26 cellular contexts compared by ENCODE assay signal in the genomic region with DNA sequence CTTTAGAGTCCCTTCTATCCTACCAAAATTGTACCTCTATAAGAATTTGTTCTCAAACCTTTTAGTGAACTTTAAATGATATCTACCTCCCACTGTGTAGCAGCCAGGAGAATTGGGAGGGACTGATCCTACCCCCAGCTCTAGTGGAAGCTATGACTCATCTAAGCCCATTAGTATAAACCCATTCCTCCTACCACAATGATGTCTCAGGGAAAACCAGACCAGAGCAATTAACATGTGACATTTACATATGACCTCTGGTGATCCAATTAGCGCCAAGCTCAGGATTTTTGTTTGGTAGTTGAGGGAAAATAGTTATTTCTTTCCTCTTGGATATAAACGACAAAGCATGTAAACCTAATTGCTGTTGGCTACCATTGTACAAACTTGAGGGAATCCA.
"Had no signal": no experiment of that assay in that cellular context is flagged by ENCODE, and none has a peak within 500 bp of the region (broad histone marks: within the 10 kb centered on the region; RNA-seq: fewer than 3 reads in every experiment).

No MANE protein-coding gene starts in this region.

- ATAC-seq: activated CD4-positive, CD25-positive, alpha-beta regulatory T cell treated with anti-CD3 and anti-CD28 coated beads, Interleukin-2, amount 50 U/mL, for 24 hours; esophagus mucosa; foreskin keratinocyte; heart left ventricle; left lung; lower lobe of right lung; sciatic nerve; stimulated activated effector memory CD8-positive, alpha-beta T cell treated with anti-CD3 and anti-CD28 coated beads, Interleukin-12 subunit alpha, Interleukin-12 subunit beta, amount 100 ng/mL, for 72 hours; upper lobe of right lung had no signal

- H3K36me3 ChIP-seq: heart left ventricle, left lung, lower lobe of right lung, ovary, stomach, suprapubic skin, tibial artery, upper lobe of right lung, WERI-Rb-1 had no signal

- H3K9me3 ChIP-seq: heart left ventricle, left lung, lower lobe of right lung, ovary, stomach, suprapubic skin, tibial artery, upper lobe of right lung had no signal

- H3K4me1 ChIP-seq: foreskin keratinocyte, heart left ventricle, left lung, lower lobe of right lung, stomach, suprapubic skin, tibial artery, upper lobe of right lung had no signal

- H3K27me3 ChIP-seq: ovary, upper lobe of right lung had no signal

- H3K27ac ChIP-seq: foreskin keratinocyte, heart left ventricle, left lung, lower lobe of right lung, ovary, skin epidermis, stomach, suprapubic skin, tibial artery, upper lobe of right lung, WERI-Rb-1 had no signal

- DNase-seq: activated CD4-positive, alpha-beta T cell treated with anti-CD3 and anti-CD28 coated beads for 48 hours; activated CD4-positive, alpha-beta T cell treated with anti-CD3 and anti-CD28 coated beads, Interleukin-2, amount 50 U/mL, for 48 hours; activated effector memory CD4-positive, alpha-beta T cell treated with Interleukin-2 at 50 U/mL for 16 hours; activated naive CD4-positive, alpha-beta T cell treated with Interleukin-2 at 50 U/mL for 16 hours; amniotic stem cell; caudate nucleus; cortex of kidney; foreskin keratinocyte; heart left ventricle; hypothalamus; left lung; lower lobe of right lung; nephron progenitor cell; ovary; stimulated activated CD4-positive, alpha-beta T cell treated with anti-CD3 and anti-CD28 coated beads, Interleukin-12 subunit alpha, Interleukin-12 subunit beta, amount 100 ng/mL, for 4 hours; stimulated activated CD4-positive, alpha-beta T cell treated with anti-CD3 and anti-CD28 coated beads, Interleukin-4, amount 100 ng/mL, for 1 hour; stomach; tibial artery; upper lobe of right lung; WERI-Rb-1 had no signal

- H3K4me3 ChIP-seq: heart left ventricle, left lung, lower lobe of right lung, ovary, skin epidermis, stomach, suprapubic skin, tibial artery, upper lobe of right lung had no signal
